17 cellular contexts compared by ENCODE assay signal in genomic region chr7:74233655-74234280, GRCh38. TPM values are rescaled to one million over a fixed set of nuclear protein-coding genes. Genes with fewer than 3 reads are reported as not detected.
A peak's percentile ranks its signal among the peaks of the same experiment; 100 is the strongest.
DNase-seq lines count a peak whose midpoint lies in the region; ATAC-seq, FAIRE-seq and TF ChIP-seq lines count a peak whose summit lies in the region.
"Had no signal": no experiment of that assay in that cellular context is flagged by ENCODE, and none has a peak within 500 bp of the region (broad histone marks: within the 10 kb centered on the region; RNA-seq: fewer than 3 reads in every experiment).

No MANE protein-coding gene starts in this region.

- peak overlapping the region; percentile 2 for H3K27ac ChIP-seq in astrocyte (ENCODE audit: low read depth, low read length)
- H3K27ac ChIP-seq: testis had no signal

- no peak for ATAC-seq in HG02885 (IDR thresholded peaks at IDR 0.05; ENCODE audit: poor library complexity, unreplicated experiment)
- ATAC-seq: GM23338 had no signal

- H2AFZ ChIP-seq in astrocyte (ENCODE audit: low read depth, low read length): no peak overlapping the region
- H2AFZ ChIP-seq: GM23338 had no signal

- no peaks in the 10 kb centered on the region for H3K27me3 ChIP-seq in astrocyte (ENCODE audit: insufficient read depth, low read length)
- H3K27me3 ChIP-seq: testis had no signal

- H3K4me1 ChIP-seq in astrocyte (ENCODE audit: insufficient read depth, low read length): peaks cover 9% of the 10 kb centered on the region
- H3K4me1 ChIP-seq: testis had no signal

- FAIRE-seq in astrocyte (lab: Jason Lieb, UNC): no peak
- FAIRE-seq: islet of Langerhans had no signal

- H3K9me3 Mint-ChIP-seq in astrocyte (ENCODE audit: unreplicated experiment): no peaks in the 10 kb centered on the region
- no peaks in the 10 kb centered on the region for H3K9me3 Mint-ChIP-seq in T-helper 2 cell treated with Interferon-gamma antibody and Interleukin-4, amounts not matched to agents 5 μg/mL and 100 μg/mL, for 36 hours
- H3K9me3 Mint-ChIP-seq: brain, endodermal cell, GM23338, neural crest cell had no signal

- peaks cover 24% of the 10 kb centered on the region for H3K36me3 ChIP-seq in astrocyte (ENCODE audit: insufficient read depth, low read length)

- H3K79me2 ChIP-seq in astrocyte (ENCODE audit: insufficient read depth, low read length): no peaks in the 10 kb centered on the region

- no peak for TF ChIP-seq CTCF in astrocyte (IDR thresholded peaks at IDR 0.05; ENCODE audit: insufficient read depth, low read depth, low read length)

- H3K4me1 Mint-ChIP-seq in astrocyte (ENCODE audit: low read depth, unreplicated experiment): no peaks in the 10 kb centered on the region
- H3K4me1 Mint-ChIP-seq in T-helper 2 cell treated with Interferon-gamma antibody and Interleukin-4, amounts not matched to agents 5 μg/mL and 100 μg/mL, for 36 hours (ENCODE audit: low read depth): peaks cover 30% of the 10 kb centered on the region
- H3K4me1 Mint-ChIP-seq: brain, endodermal cell, GM23338, neural crest cell had no signal

- H3K27ac Mint-ChIP-seq in astrocyte (ENCODE audit: unreplicated experiment): no peak overlapping the region
- H3K27ac Mint-ChIP-seq in T-helper 2 cell treated with Interferon-gamma antibody and Interleukin-4, amounts not matched to agents 5 μg/mL and 100 μg/mL, for 36 hours: no peak overlapping the region
- H3K27ac Mint-ChIP-seq: brain, endodermal cell, GM23338 had no signal

- no peak overlapping the region for H3K4me3 Mint-ChIP-seq in astrocyte (ENCODE audit: unreplicated experiment)
- H3K4me3 Mint-ChIP-seq in T-helper 2 cell treated with Interferon-gamma antibody and Interleukin-4, amounts not matched to agents 5 μg/mL and 100 μg/mL, for 36 hours: no peak overlapping the region
- H3K4me3 Mint-ChIP-seq: brain, endodermal cell, GM23338, neural crest cell had no signal

- H3K4me3 ChIP-seq in astrocyte (ENCODE audit: insufficient read depth, low read depth, low read length): no peak overlapping the region
- H3K4me3 ChIP-seq: GM23338, testis had no signal

- H3K27me3 Mint-ChIP-seq in astrocyte (ENCODE audit: low read depth, unreplicated experiment): no peaks in the 10 kb centered on the region
- H3K27me3 Mint-ChIP-seq in T-helper 2 cell treated with Interferon-gamma antibody and Interleukin-4, amounts not matched to agents 5 μg/mL and 100 μg/mL, for 36 hours (ENCODE audit: low read depth): no peaks in the 10 kb centered on the region

- H3K9me3 ChIP-seq in astrocyte (ENCODE audit: insufficient read depth, low read depth, low read length): no peaks in the 10 kb centered on the region
- H3K9me3 ChIP-seq: testis had no signal

- H3K36me3 Mint-ChIP-seq in astrocyte (ENCODE audit: low read depth, unreplicated experiment): peaks cover 16% of the 10 kb centered on the region
- peaks cover 61% of the 10 kb centered on the region for H3K36me3 Mint-ChIP-seq in T-helper 2 cell treated with Interferon-gamma antibody and Interleukin-4, amounts not matched to agents 5 μg/mL and 100 μg/mL, for 36 hours (ENCODE audit: low read depth)

- peaks cover 8% of the 10 kb centered on the region for H4K20me1 ChIP-seq in astrocyte (ENCODE audit: insufficient read depth, low read length)

- DNase-seq in AG08395 (ENCODE audit: low spot score): peak; percentile 18
- DNase-seq in NCI-H1048 (lab: John Stamatoyannopoulos, UW): peak; percentile 84
- DNase-seq in astrocyte (ENCODE audit: low read depth): peak; percentile 82
- peak; percentile 91 for DNase-seq in iris pigment epithelial cell (ENCODE audit: low read depth)
- no peak for DNase-seq in NCI-H1694 treated with DMSO at 0.1 percent for 48 hours (lab: John Stamatoyannopoulos, UW)
- no peak for DNase-seq in activated CD4-positive, alpha-beta T cell treated with anti-CD3 and anti-CD28 coated beads for 48 hours
- DNase-seq in T-helper 2 cell treated with Interferon-gamma antibody and Interleukin-4, amounts not matched to agents 5 μg/mL and 100 μg/mL, for 36 hours (ENCODE audit: low spot score): no peak
- DNase-seq: endodermal cell; mammary epithelial cell; NK-92 treated with Interleukin-12 subunit alpha and Interleukin-12 subunit beta, amount 100 ng/mL, for 24 hours; stimulated activated CD4-positive, alpha-beta T cell treated with anti-CD3 and anti-CD28 coated beads, Interleukin-1b, Interleukin-23, amount 100 ng/mL, for 48 hours; testis had no signal

- H3K4me2 ChIP-seq in astrocyte (ENCODE audit: low read length): peak overlapping the region; percentile 20
- H3K4me2 ChIP-seq: GM23338 had no signal

- peak overlapping the region; percentile 34 for H3K9ac ChIP-seq in astrocyte (ENCODE audit: low read length)

RNA-seq across cellular contexts. Expression of gene RFC2, which starts 20.4 kb away (rescaled TPM):
- 10.3 and 12.3 TPM in 2 replicates for total RNA-seq in astrocyte

RNA-seq across cellular contexts. Expression of gene LAT2, which starts 24.0 kb away (rescaled TPM):
- total RNA-seq in astrocyte: 1.5 and 2.0 TPM in 2 replicates
- total RNA-seq: GM23338 had no signal

RNA-seq across cellular contexts. Expression of gene CLIP2, which starts 55.4 kb away (rescaled TPM):
- total RNA-seq in astrocyte: 31.4 and 35.4 TPM in 2 replicates

RNA-seq across cellular contexts. Expression of gene EIF4H, which starts 59.6 kb away (rescaled TPM):
- 323 and 361 TPM in 2 replicates for total RNA-seq in astrocyte

Comparison
In these comparisons a context has a peak if more than half of its experiments do, and no peak if none do; other contexts are left out.
1. DNase-seq: peak in AG08395 (single experiment), NCI-H1048 (single experiment), astrocyte (single experiment) and iris pigment epithelial cell (single experiment); none in NCI-H1694 treated with DMSO at 0.1 percent for 48 hours (single experiment), activated CD4-positive, alpha-beta T cell treated with anti-CD3 and anti-CD28 coated beads for 48 hours (single experiment) and T-helper 2 cell treated with Interferon-gamma antibody and Interleukin-4, amounts not matched to agents 5 μg/mL and 100 μg/mL, for 36 hours (single experiment).